Comparison of ENCODE assay signal across 8 cellular contexts in genomic region chr10:94546616-94547175, GRCh38. TPM values are rescaled to one million over a fixed set of nuclear protein-coding genes. Genes with fewer than 3 reads are reported as not detected.
DNase-seq lines count a peak whose midpoint lies in the region; TF ChIP-seq lines count a peak whose summit lies in the region.

No MANE protein-coding gene starts in this region.

- H3K23ac ChIP-seq in trophoblast cell (ENCODE audit: low read length): no peak overlapping the region

- no peak overlapping the region for H2BK5ac ChIP-seq in trophoblast cell (ENCODE audit: low read depth, low read length, poor library complexity)

- H3K9me3 Mint-ChIP-seq in activated naive CD4-positive, alpha-beta T cell treated with anti-CD3 and anti-CD28 coated beads, Interleukin-2, amount 10 ng/mL, durations not matched to agents 7 days and 5 days: no peaks in the 10 kb centered on the region

- no CpG with 5 or more reads among the region's 4 CpGs for WGBS in trophoblast cell (ENCODE audit: extremely low coverage, insufficient coverage, insufficient read length)

- H2AK5ac ChIP-seq in trophoblast cell (ENCODE audit: low read length): no peak overlapping the region

- H3K27me3 ChIP-seq in PC-9 (ENCODE audit: insufficient read depth, low read depth) (no peaks in the 10 kb centered on the region), trophoblast cell (ENCODE audit: insufficient read depth, low read length) (no peaks in the 10 kb centered on the region)

- CTCF ChIA-PET in activated naive CD4-positive, alpha-beta T cell treated with anti-CD3 and anti-CD28 coated beads, Interleukin-2, amount 10 ng/mL, durations not matched to agents 7 days and 5 days (lab: Charles Lee): no interaction called here
- CTCF ChIA-PET in PC-9 (lab: Charles Lee): no interaction called here

- TF ChIP-seq CTCF in PC-9 (conservative IDR thresholded peaks at IDR 0.05): no peak
- no peak for TF ChIP-seq CTCF in epithelial cell of proximal tubule (conservative IDR thresholded peaks at IDR 0.05; ENCODE audit: low read depth, low read length)

- H4K12ac ChIP-seq in trophoblast cell (ENCODE audit: low read depth, low read length): no peak overlapping the region

- H3K9me2 ChIP-seq in PC-9 (ENCODE audit: insufficient read depth): no peaks in the 10 kb centered on the region

- peak overlapping the region; percentile 75 for H3K4me2 ChIP-seq in PC-9
- peak overlapping the region; percentile 68 for H3K4me2 ChIP-seq in trophoblast cell (ENCODE audit: low read length)

- peaks cover 43% of the 10 kb centered on the region for H3K4me1 Mint-ChIP-seq in activated naive CD4-positive, alpha-beta T cell treated with anti-CD3 and anti-CD28 coated beads, Interleukin-2, amount 10 ng/mL, durations not matched to agents 7 days and 5 days

- H3K9ac ChIP-seq in trophoblast cell (ENCODE audit: low read length): no peak overlapping the region

- H3K4me3 ChIP-seq in PC-9: peak overlapping the region; percentile 97
- peak overlapping the region; percentile 96 for H3K4me3 ChIP-seq in epithelial cell of proximal tubule (ENCODE audit: low read depth, low read length)
- no peak overlapping the region for H3K4me3 ChIP-seq in trophoblast cell (ENCODE audit: low read depth, low read length)

- no peak overlapping the region for H3K4ac ChIP-seq in trophoblast cell (ENCODE audit: low read depth, low read length)

- no peak overlapping the region for H3K18ac ChIP-seq in trophoblast cell (ENCODE audit: low read length)

- H2BK12ac ChIP-seq in trophoblast cell (ENCODE audit: low read length): no peak overlapping the region

- no peaks in the 10 kb centered on the region for H3K36me3 ChIP-seq in PC-9 (ENCODE audit: low read depth)
- peaks cover 1 to 4% of the 10 kb centered on the region in 2 experiments for H3K36me3 ChIP-seq in trophoblast cell (ENCODE audit: control insufficient read depth in 1 of 2, insufficient read depth in 2 of 2, low read length in 2 of 2)

- H3K27ac Mint-ChIP-seq in activated naive CD4-positive, alpha-beta T cell treated with anti-CD3 and anti-CD28 coated beads, Interleukin-2, amount 10 ng/mL, durations not matched to agents 7 days and 5 days: peak overlapping the region; percentile 91

- intact Hi-C loops in PC-9 (cut with micrococcal nuclease; ENCODE audit: unreplicated experiment): no loop called here

- H4K8ac ChIP-seq in trophoblast cell (ENCODE audit: low read depth, low read length): no peak overlapping the region

- DNase-seq in activated naive CD4-positive, alpha-beta T cell treated with anti-CD3 and anti-CD28 coated beads, Interleukin-2, amount 10 ng/mL, durations not matched to agents 7 days and 5 days: no peak
- no peak for DNase-seq in activated naive CD4-positive, alpha-beta T cell treated with anti-CD3 and anti-CD28 coated beads, Interleukin-2, amount 50 U/mL, for 16 hours
- DNase-seq in PC-9: peak in 1 of 2 experiments; percentile 35
- DNase-seq in epithelial cell of proximal tubule (ENCODE audit: low read depth): no peak
- DNase-seq in trophoblast cell: no peak
- no peak for DNase-seq in SHP77 (lab: John Stamatoyannopoulos, UW)
- DNase-seq in stimulated activated CD4-positive, alpha-beta T cell treated with anti-CD3 and anti-CD28 coated beads, Interleukin-4, amount 100 ng/mL, for 4 hours: no peak
- DNase-seq in iPS-NIHi11 (ENCODE audit: low spot score): no peak

- H4K20me1 ChIP-seq in PC-9 (ENCODE audit: insufficient read depth): no peaks in the 10 kb centered on the region

- peaks cover 33% of the 10 kb centered on the region for H3K79me2 ChIP-seq in PC-9 (ENCODE audit: low read depth)
- H3K79me2 ChIP-seq in trophoblast cell (ENCODE audit: control insufficient read depth, insufficient read depth, low read length, poor library complexity): peaks cover 4% of the 10 kb centered on the region

- peaks cover 16% of the 10 kb centered on the region for H3K27me3 Mint-ChIP-seq in activated naive CD4-positive, alpha-beta T cell treated with anti-CD3 and anti-CD28 coated beads, Interleukin-2, amount 10 ng/mL, durations not matched to agents 7 days and 5 days

- H3K9me3 ChIP-seq in PC-9 (ENCODE audit: insufficient read depth, low read depth): no peaks in the 10 kb centered on the region
- no peaks in the 10 kb centered on the region for H3K9me3 ChIP-seq in trophoblast cell (ENCODE audit: insufficient read depth, low read depth, low read length)

- H3K14ac ChIP-seq in trophoblast cell (ENCODE audit: low read length): no peak overlapping the region

- H3K4me3 Mint-ChIP-seq in activated naive CD4-positive, alpha-beta T cell treated with anti-CD3 and anti-CD28 coated beads, Interleukin-2, amount 10 ng/mL, durations not matched to agents 7 days and 5 days: peak overlapping the region; percentile 96

- peaks cover 9% of the 10 kb centered on the region for H3K79me1 ChIP-seq in trophoblast cell (ENCODE audit: low read length)

- peaks cover 14% of the 10 kb centered on the region; the same call in 1 of the 2 replicates for H3F3A ChIP-seq in PC-9 (ENCODE audit: insufficient read depth, low read depth)

- peaks cover 22% of the 10 kb centered on the region for H3K4me1 ChIP-seq in PC-9 (replicated peaks; ENCODE audit: insufficient read depth)
- H3K4me1 ChIP-seq in trophoblast cell (ENCODE audit: control insufficient read depth in 1 of 2, insufficient read depth in 2 of 2, low read length in 2 of 2): no peaks in the 10 kb centered on the region

- H2AFZ ChIP-seq in PC-9 (peak overlapping the region; percentile 97), trophoblast cell (ENCODE audit: insufficient read depth, low read length, poor library complexity) (no peak overlapping the region)

- H3K27ac ChIP-seq in PC-9: no peak overlapping the region
- no peak overlapping the region for H3K27ac ChIP-seq in trophoblast cell (ENCODE audit: low read depth, low read length)

- BruUV-seq in PC-9 (replicated peaks; lab: Mats Ljungman, UMichigan): no TSS peak

- H2BK120ac ChIP-seq in trophoblast cell (ENCODE audit: insufficient read depth, low read length, poor library complexity): no peak overlapping the region

- POLR2A ChIA-PET in PC-9 (lab: Charles Lee; ENCODE audit: unreplicated experiment): no interaction called here

- H3K36me3 Mint-ChIP-seq in activated naive CD4-positive, alpha-beta T cell treated with anti-CD3 and anti-CD28 coated beads, Interleukin-2, amount 10 ng/mL, durations not matched to agents 7 days and 5 days: peaks cover 22% of the 10 kb centered on the region

- no peak overlapping the region for H4K91ac ChIP-seq in trophoblast cell (ENCODE audit: low read depth, low read length)

RNA-seq across cellular contexts. Expression of gene HELLS, which starts 1.1 kb away (rescaled TPM):
- total RNA-seq in PC-9 (2021) (50.8 and 64.4 TPM in 2 replicates), epithelial cell of proximal tubule (42.3 and 71.1 TPM in 2 replicates)
- polyA plus RNA-seq in trophoblast cell (2013): 19.9 and 22.7 TPM in 2 replicates
